Comparison of ENCODE assay signal across 8 cellular contexts in the genomic region with DNA sequence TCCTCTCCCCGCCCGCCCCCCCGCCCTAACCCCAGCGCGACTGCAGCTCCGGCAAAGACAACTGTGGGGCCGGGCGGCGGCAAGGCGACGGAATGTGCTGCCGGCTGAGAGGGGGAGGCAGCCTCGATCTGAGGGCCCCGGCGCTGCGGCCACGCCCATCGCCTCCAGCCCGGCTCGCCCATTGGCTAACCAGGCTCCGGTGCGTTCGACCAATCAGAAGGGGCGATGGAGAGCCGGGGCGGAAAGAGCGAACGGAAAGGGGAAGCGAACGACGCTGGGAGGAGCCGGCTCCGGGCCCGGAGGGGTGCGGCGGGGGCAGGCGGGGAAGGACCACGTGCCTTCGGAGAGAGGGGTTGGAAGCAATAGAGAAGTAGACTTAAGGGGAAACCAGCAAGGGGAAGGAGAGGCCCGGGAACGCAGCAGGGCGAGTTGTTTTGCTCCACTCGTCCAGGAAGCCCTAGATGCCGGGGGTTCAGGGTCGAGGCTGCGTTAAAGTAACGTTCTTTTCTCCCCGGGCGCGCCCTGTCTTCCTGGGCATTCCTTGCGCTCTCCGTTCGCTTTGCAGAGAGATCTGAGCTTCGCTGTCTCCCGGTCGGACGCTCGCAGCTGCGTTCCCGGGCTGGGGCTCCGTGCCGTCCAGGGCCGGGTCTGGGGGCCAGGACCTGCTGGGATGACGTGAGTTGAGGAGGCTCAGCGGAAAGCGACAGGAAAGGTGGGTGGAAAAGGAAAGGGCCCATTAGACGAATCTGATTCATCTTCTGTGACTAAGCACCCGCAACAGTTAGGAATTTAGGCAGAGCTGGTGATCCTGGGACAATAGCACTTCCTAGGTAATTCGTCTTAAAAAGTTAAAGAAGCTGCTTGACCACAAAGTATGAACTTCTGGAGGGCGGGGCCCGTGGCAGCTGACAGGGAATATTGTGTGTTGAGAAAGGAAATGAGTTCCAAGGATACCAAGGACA. TPM values are rescaled to one million over a fixed set of nuclear protein-coding genes. Genes with fewer than 3 reads are reported as not detected.
A peak's percentile ranks its signal among the peaks of the same experiment; 100 is the strongest.
DNase-seq lines count a peak whose midpoint lies in the region; ATAC-seq lines count a peak whose summit lies in the region.

A gene with protein sequence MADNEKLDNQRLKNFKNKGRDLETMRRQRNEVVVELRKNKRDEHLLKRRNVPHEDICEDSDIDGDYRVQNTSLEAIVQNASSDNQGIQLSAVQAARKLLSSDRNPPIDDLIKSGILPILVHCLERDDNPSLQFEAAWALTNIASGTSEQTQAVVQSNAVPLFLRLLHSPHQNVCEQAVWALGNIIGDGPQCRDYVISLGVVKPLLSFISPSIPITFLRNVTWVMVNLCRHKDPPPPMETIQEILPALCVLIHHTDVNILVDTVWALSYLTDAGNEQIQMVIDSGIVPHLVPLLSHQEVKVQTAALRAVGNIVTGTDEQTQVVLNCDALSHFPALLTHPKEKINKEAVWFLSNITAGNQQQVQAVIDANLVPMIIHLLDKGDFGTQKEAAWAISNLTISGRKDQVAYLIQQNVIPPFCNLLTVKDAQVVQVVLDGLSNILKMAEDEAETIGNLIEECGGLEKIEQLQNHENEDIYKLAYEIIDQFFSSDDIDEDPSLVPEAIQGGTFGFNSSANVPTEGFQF (minus strand): TSS at position 130 of the 962 bp plus-strand sequence. CDS start 289 bp downstream, outside the sequence.

- H3K27me3 ChIP-seq in CD8-positive, alpha-beta memory T cell (ENCODE audit: insufficient read depth, low read length, poor library complexity, severe bottlenecking) = no peaks in the 10 kb centered on the region

- DNase-seq in CD8-positive, alpha-beta memory T cell = peak; percentile 94 to 98 (median 97)
- DNase-seq in HS-5 (ENCODE audit: low read depth) (peak; percentile 95), lung microvascular endothelial cell (ENCODE audit: low read depth in 2 of 2) (peak; percentile 98 to 99)
- peak; percentile 97 for DNase-seq in NK-92 treated with Interleukin-12 subunit alpha and Interleukin-12 subunit beta, amount 100 ng/mL, for 24 hours (lab: John Stamatoyannopoulos, UW)
- DNase-seq in activated CD8-positive, alpha-beta memory T cell treated with anti-CD3 and anti-CD28 coated beads for 24 hours = peak; percentile 97
- peak; percentile 94 for DNase-seq in effector CD8-positive, alpha-beta T cell (lab: John Stamatoyannopoulos, UW)
- DNase-seq in stimulated activated CD4-positive, alpha-beta T cell treated with anti-CD3 and anti-CD28 coated beads, TNF-alpha, amount 100 ng/mL, for 48 hours (ENCODE audit: low read depth in 3 of 3) = peak; percentile 93 to 95 (median 93)

- POLR2A ChIA-PET in CD8-positive, alpha-beta memory T cell (lab: Charles Lee) = interaction anchor here (0.9 to 2.6 kb wide), 3 partner anchors 21 to 189 kb away, joined by 3 to 10 read pairs (median 8); a partner anchor contains a TSS

- ATAC-seq in GM19468 (IDR thresholded peaks at IDR 0.05; ENCODE audit: extremely low read depth, unreplicated experiment) = peak; percentile 95

- peak within 1 kb of the TSS; percentile 85 for H3K27ac ChIP-seq in CD8-positive, alpha-beta memory T cell (ENCODE audit: low read depth, low read length)

- CTCF ChIA-PET in CD8-positive, alpha-beta memory T cell (lab: Charles Lee) = no interaction called here

- no peaks in the 10 kb centered on the region for H3K36me3 ChIP-seq in CD8-positive, alpha-beta memory T cell (ENCODE audit: insufficient read depth, low read length)

- H3K27ac Mint-ChIP-seq in CD8-positive, alpha-beta memory T cell = peak within 1 kb of the TSS; percentile 91 to 98 (median 96)

- H3K9me3 ChIP-seq in CD8-positive, alpha-beta memory T cell (ENCODE audit: low read length) = no peaks in the 10 kb centered on the region

- H3K4me1 ChIP-seq in CD8-positive, alpha-beta memory T cell (ENCODE audit: insufficient read depth, low read length) = peaks cover 51% of the 10 kb centered on the region

- H3K4me1 Mint-ChIP-seq in CD8-positive, alpha-beta memory T cell = peaks cover 53 to 63% (median 56%) of the 10 kb centered on the region in 3 donors

- peaks cover 0 to 1% (median 0%) of the 10 kb centered on the region in 5 donors for H3K9me3 Mint-ChIP-seq in CD8-positive, alpha-beta memory T cell

- H3K36me3 Mint-ChIP-seq in CD8-positive, alpha-beta memory T cell = peaks cover 0 to 15% (median 6%) of the 10 kb centered on the region in 3 donors

- H3K4me3 Mint-ChIP-seq in CD8-positive, alpha-beta memory T cell = peak within 1 kb of the TSS; percentile 92 to 97 (median 96)

- peak within 1 kb of the TSS; percentile 69 for H3K4me3 ChIP-seq in CD8-positive, alpha-beta memory T cell (ENCODE audit: low read length)

- H3K27me3 Mint-ChIP-seq in CD8-positive, alpha-beta memory T cell = no peaks in the 10 kb centered on the region

RNA-seq across cellular contexts. Expression of the gene that starts here (rescaled TPM):
- 10 to 100 TPM; 72.7 to 86.5 TPM for total RNA-seq in CD8-positive, alpha-beta memory T cell
- polyA plus RNA-seq in CD8-positive, alpha-beta memory T cell = 10.3 TPM
- total RNA-seq in lung microvascular endothelial cell = 19.6 and 20.2 TPM in 2 replicates

Comparison
In these comparisons a context has a peak if more than half of its experiments do, and no peak if none do; other contexts are left out.
1. Peak in every context shown above with its lines: DNase-seq, ATAC-seq, H3K4me3 ChIP-seq and H3K27ac ChIP-seq.